8 cellular contexts compared by ENCODE assay signal in genomic region chr9:133558191-133559126, GRCh38. TPM values are rescaled to one million over a fixed set of nuclear protein-coding genes. Genes with fewer than 3 reads are reported as not detected.
DNase-seq lines count a peak whose midpoint lies in the region; ATAC-seq and TF ChIP-seq lines count a peak whose summit lies in the region.

No MANE protein-coding gene starts in this region.

- BruUV-seq in HCT116 (replicated peaks; lab: Mats Ljungman, UMichigan), result no TSS peak

- H3K27me3 ChIP-seq in HCT116 (ENCODE audit: insufficient read depth, low read length), result peaks cover 7% of the 10 kb centered on the region; the same call in 1 of the 2 replicates

- no peak for TF ChIP-seq CTCF in HCT116 (IDR thresholded peaks at IDR 0.05 in 2 of 3, conservative IDR thresholded peaks at IDR 0.05 in 1 of 3; ENCODE audit: borderline replicate concordance in 1 of 3, insufficient read depth in 1 of 3, low read depth in 2 of 3, low read length in 2 of 3)
- no peak for TF ChIP-seq CTCF in fibroblast of mammary gland (conservative IDR thresholded peaks at IDR 0.05; ENCODE audit: control insufficient read depth, insufficient read depth, low read depth, low read length)

- H3K79me2 ChIP-seq in HCT116 (ENCODE audit: insufficient read depth, low read length), result no peaks in the 10 kb centered on the region

- H3K4me1 ChIP-seq in HCT116 (ENCODE audit: control insufficient read depth in 1 of 2, insufficient read depth in 2 of 2, low read length in 2 of 2), result peaks cover 40 to 44% of the 10 kb centered on the region in 2 experiments

- RAD21 ChIA-PET in HCT116 (lab: Charles Lee; ENCODE audit: low non-redundant PET in 1 of 2, low total read pairs in 2 of 2, uncharacterized antibody in 2 of 2, unreplicated experiment in 2 of 2), result no interaction called here

- no peaks in the 10 kb centered on the region for H4K20me1 ChIP-seq in HCT116 (ENCODE audit: insufficient read depth)

- H3K4me2 ChIP-seq in HCT116 (ENCODE audit: low read length), result peak overlapping the region; percentile 88

- POLR2A ChIA-PET in HCT116 (lab: Charles Lee), result interaction anchor here (1.0 kb wide), 1 partner anchor 16 kb away, joined by 3 read pairs; no protein-coding TSS in a partner anchor

- CTCF ChIA-PET in HCT116 (lab: Charles Lee), result no interaction called here

- H3K4me3 ChIP-seq in HCT116 (replicated peaks in 1 of 2; ENCODE audit: low read depth in 1 of 2, low read length in 2 of 2) (peak overlapping the region; percentile 32 to 54), fibroblast of mammary gland (ENCODE audit: control insufficient read depth, low read depth, low read length) (no peak overlapping the region)

- H3K9me3 ChIP-seq in HCT116 (ENCODE audit: control insufficient read depth in 1 of 2, insufficient read depth in 1 of 2, low read depth in 1 of 2, low read length in 2 of 2), result no peaks in the 10 kb centered on the region

- H3K27ac ChIP-seq in HCT116 (ENCODE audit: low read depth, low read length), result peak overlapping the region; percentile 78

- DNase-seq in Daoy (ENCODE audit: low read depth), result peak; percentile 88
- DNase-seq in HCT116 (ENCODE audit: low read depth, low spot score), result peak; percentile 54
- peak; percentile 82 for DNase-seq in fibroblast of mammary gland (ENCODE audit: low read depth)
- DNase-seq in occipital lobe (lab: John Stamatoyannopoulos, UW), result peak; percentile 68
- no peak for DNase-seq in NCI-H1417 treated with DMSO at 0.1 percent for 48 hours (lab: John Stamatoyannopoulos, UW)

- H2AFZ ChIP-seq in HCT116 (ENCODE audit: low read depth, low read length, poor library complexity, severe bottlenecking), result peak overlapping the region; percentile 92

- no peaks in the 10 kb centered on the region for H3K9me2 ChIP-seq in HCT116 (ENCODE audit: insufficient read depth)

- intact Hi-C loops in HCT116 (cut with micrococcal nuclease), result no loop called here

- peak overlapping the region; percentile 46 for H3K9ac ChIP-seq in HCT116 (ENCODE audit: low read length)

- peak; percentile 80 for ATAC-seq in HCT116
- peak; percentile 89 for ATAC-seq in SK-N-SH treated with all-trans-retinoic acid at 6 μM for 48 hours
- ATAC-seq in HG03521 (IDR thresholded peaks at IDR 0.05; ENCODE audit: unreplicated experiment), result no peak
- no peak for ATAC-seq in HG03469 (IDR thresholded peaks at IDR 0.05; ENCODE audit: unreplicated experiment)

- no peak for TF ChIP-seq POLR2A in HCT116 (IDR thresholded peaks at IDR 0.05; ENCODE audit: borderline replicate concordance, extremely low read depth, insufficient read depth, insufficient read length)

- TF ChIP-seq RAD21 in HCT116 (IDR thresholded peaks at IDR 0.05; ENCODE audit: low read depth), result no peak

- H3K36me3 ChIP-seq in HCT116 (ENCODE audit: control insufficient read depth in 1 of 2, insufficient read depth in 2 of 2, low read length in 2 of 2), result no peaks in the 10 kb centered on the region

TF ChIP-seq in HCT116, 20 proteins besides CTCF, POLR2A, EP300 and RAD21 (continues in another document):
- TF ChIP-seq SRF (IDR thresholded peaks at IDR 0.05; ENCODE audit: low read depth) (no peak; the same call in 1 of the 2 replicates), REST (IDR thresholded peaks at IDR 0.05; ENCODE audit: low read depth) (no peak), CEBPB (IDR thresholded peaks at IDR 0.05; ENCODE audit: low read depth) (no peak), CBX3 (IDR thresholded peaks at IDR 0.05; ENCODE audit: low read depth) (no peak; the same call in 1 of the 2 replicates)

TF ChIP-seq in SK-N-SH treated with all-trans-retinoic acid at 6 μM for 48 hours, 23 proteins besides CTCF, POLR2A, EP300 and RAD21 (continues in another document):
- TF ChIP-seq CSDC2 (CRISPR knock-in tag; IDR thresholded peaks at IDR 0.05), result no peak
- no peak for TF ChIP-seq ZFP30 (CRISPR knock-in tag; IDR thresholded peaks at IDR 0.05)
- no peak for TF ChIP-seq ZNF565 (CRISPR knock-in tag; conservative IDR thresholded peaks at IDR 0.05; ENCODE audit: low read depth)
- TF ChIP-seq ISL1 (CRISPR knock-in tag; IDR thresholded peaks at IDR 0.05), result no peak
- peak; percentile 28; the same call in 1 of the 2 replicates for TF ChIP-seq SNAI2 (CRISPR knock-in tag; IDR thresholded peaks at IDR 0.05)
- no peak for TF ChIP-seq ZFP3 (CRISPR knock-in tag; IDR thresholded peaks at IDR 0.05)
- TF ChIP-seq ARNTL (CRISPR knock-in tag; IDR thresholded peaks at IDR 0.05; ENCODE audit: borderline replicate concordance, low read depth), result no peak
- no peak for TF ChIP-seq CSRNP3 (CRISPR knock-in tag; IDR thresholded peaks at IDR 0.05)
- TF ChIP-seq PATZ1 (CRISPR knock-in tag; IDR thresholded peaks at IDR 0.05; ENCODE audit: borderline replicate concordance), result peak; percentile 63; the same call in 1 of the 2 replicates
- peak; percentile 17; the same call in 1 of the 2 replicates for TF ChIP-seq TSHZ2 (CRISPR knock-in tag; IDR thresholded peaks at IDR 0.05)
- no peak for TF ChIP-seq BACH2 (CRISPR knock-in tag; IDR thresholded peaks at IDR 0.05; ENCODE audit: borderline replicate concordance)
- TF ChIP-seq ZNF70 (CRISPR knock-in tag; IDR thresholded peaks at IDR 0.05), result no peak
- no peak for TF ChIP-seq TOX (CRISPR knock-in tag; IDR thresholded peaks at IDR 0.05; ENCODE audit: borderline replicate concordance)
- TF ChIP-seq PPARA (CRISPR knock-in tag; IDR thresholded peaks at IDR 0.05; ENCODE audit: borderline replicate concordance), result no peak
- no peak for TF ChIP-seq RARB (CRISPR knock-in tag; IDR thresholded peaks at IDR 0.05)
- no peak for TF ChIP-seq TCF4 (CRISPR knock-in tag; IDR thresholded peaks at IDR 0.05; ENCODE audit: borderline replicate concordance)

RNA-seq across cellular contexts. Expression of gene ADAMTSL2, which starts 24.0 kb away (rescaled TPM):
- total RNA-seq in Daoy (2014; rRNA removed; shearing (Covaris generic)), result 0.03 TPM in 1 of 2 replicates, not detected in the other
- total RNA-seq in HCT116 (2021; ENCODE audit: unreplicated experiment) (not detected), occipital lobe (3.3 TPM)
- not detected in 2 replicates for polyA plus RNA-seq in HCT116 (2012)

RNA-seq across cellular contexts. Expression of gene MYMK, which starts 33.7 kb away (rescaled TPM):
- not detected in 2 replicates for total RNA-seq in Daoy (2014; rRNA removed; shearing (Covaris generic))
- total RNA-seq in HCT116 (2021; ENCODE audit: unreplicated experiment) (not detected), occipital lobe (not detected)
- not detected in 2 replicates for polyA plus RNA-seq in HCT116 (2012)

RNA-seq across cellular contexts. Expression of gene FAM163B, which starts 50.7 kb away (rescaled TPM):
- total RNA-seq in Daoy (2014; rRNA removed; shearing (Covaris generic)), result not detected in 2 replicates
- not detected for total RNA-seq in HCT116 (2021; ENCODE audit: unreplicated experiment)
- polyA plus RNA-seq in HCT116 (2012), result not detected in 2 replicates
- 16.5 TPM for total RNA-seq in occipital lobe

Comparison
In these comparisons a context has a peak if more than half of its experiments do, and no peak if none do; other contexts are left out.
1. ATAC-seq: peak in HCT116 (single experiment) and SK-N-SH treated with all-trans-retinoic acid at 6 μM for 48 hours (single experiment); none in HG03521 (single experiment) and HG03469 (single experiment).
2. RNA of gene FAM163B, which starts 50.7 kb away (total RNA-seq): 16.5 TPM in occipital lobe (single experiment); not detected in Daoy and not detected in HCT116 (single experiment); every median in the first group is over 10 times any median in the second.